In genomic region chr18:69538849-69539248, GRCh38 we compare ENCODE assay signal across 1 cellular context.
TF ChIP-seq lines count a peak whose summit lies in the region.

No MANE protein-coding gene starts in this region.

TF ChIP-seq in GM23338, 12 proteins besides CTCF, POLR2A, EP300 and RAD21 (continued from another document):
- TF ChIP-seq ZNF462 (CRISPR knock-in tag; IDR thresholded peaks at IDR 0.05): no peak
- no peak for TF ChIP-seq ZNF114 (CRISPR knock-in tag; IDR thresholded peaks at IDR 0.05)
- TF ChIP-seq EZH2phosphoT487 (IDR thresholded peaks at IDR 0.05; ENCODE audit: unreplicated experiment): no peak
- TF ChIP-seq STAT1 (IDR thresholded peaks at IDR 0.05; ENCODE audit: unreplicated experiment): no peak
- no peak for TF ChIP-seq JUNB (IDR thresholded peaks at IDR 0.05; ENCODE audit: unreplicated experiment)
- no peak for TF ChIP-seq REST (IDR thresholded peaks at IDR 0.05; ENCODE audit: unreplicated experiment)
TF ChIP-seq in GM23338: peak in this region for 0.
